In genomic region chr15:63502843-63503738, GRCh38 we compare ENCODE assay signal across 8 cellular contexts. TPM values are rescaled to one million over a fixed set of nuclear protein-coding genes. Genes with fewer than 3 reads are reported as not detected.
DNase-seq lines count a peak whose midpoint lies in the region; ATAC-seq and TF ChIP-seq lines count a peak whose summit lies in the region.

No MANE protein-coding gene starts in this region.

- H3K4me3 ChIP-seq in astrocyte of the spinal cord (ENCODE audit: low read depth, low read length): peak overlapping the region; percentile 47
- peak overlapping the region; percentile 68 to 86 (median 70) for H3K4me3 ChIP-seq in skeletal muscle tissue (ENCODE audit: low read length in 3 of 3)

- peak; percentile 37 for ATAC-seq in GM21360 (IDR thresholded peaks at IDR 0.05; ENCODE audit: unreplicated experiment)

- no peak for TF ChIP-seq CTCF in C4-2B (conservative IDR thresholded peaks at IDR 0.05)
- TF ChIP-seq CTCF in astrocyte of the spinal cord (IDR thresholded peaks at IDR 0.05; ENCODE audit: low read depth, low read length): no peak

- H3K27ac ChIP-seq in C4-2B: peak overlapping the region; percentile 95
- H3K27ac ChIP-seq in skeletal muscle tissue (ENCODE audit: low read depth, low read length): peak overlapping the region; percentile 99

- H3K36me3 ChIP-seq in skeletal muscle tissue (ENCODE audit: control insufficient read depth in 3 of 3, insufficient read depth in 3 of 3, low read length in 3 of 3): no peaks in the 10 kb centered on the region

- peak overlapping the region; percentile 76 to 96 (median 94) for H3K9ac ChIP-seq in skeletal muscle tissue (ENCODE audit: low read depth in 1 of 3, low read length in 3 of 3)

- in situ Hi-C loops in astrocyte of the spinal cord (cut with HindIII; ENCODE audit: low sequenced_read_pairs): no loop called here

- DNase-seq in HS-27A (ENCODE audit: low read depth) (peak; percentile 83), T1000 (lab: John Stamatoyannopoulos, UW) (peak; percentile 47), astrocyte of the spinal cord (ENCODE audit: low read depth, low spot score) (peak; percentile 81), iPS-NIHi11 (ENCODE audit: low spot score) (peak; percentile 45), NCI-H2029 treated with DMSO at 0.1 percent for 48 hours (lab: John Stamatoyannopoulos, UW) (no peak)

- H3K4me1 ChIP-seq in skeletal muscle tissue (ENCODE audit: control insufficient read depth in 3 of 3, insufficient read depth in 3 of 3, low read length in 3 of 3): peaks cover 31 to 41% (median 37%) of the 10 kb centered on the region in 3 donors

- no peaks in the 10 kb centered on the region for H3K9me3 ChIP-seq in skeletal muscle tissue (ENCODE audit: control insufficient read depth in 3 of 3, low read length in 3 of 3)

- H3K27me3 ChIP-seq in skeletal muscle tissue (ENCODE audit: control insufficient read depth in 3 of 3, insufficient read depth in 3 of 3, low read length in 3 of 3): no peaks in the 10 kb centered on the region

RNA-seq across cellular contexts. Expression of gene USP3, which starts 1.3 kb away (rescaled TPM):
- total RNA-seq in skeletal muscle tissue: 33.4 TPM
